ENCODE assay signal across 13 cellular contexts in the genomic region with DNA sequence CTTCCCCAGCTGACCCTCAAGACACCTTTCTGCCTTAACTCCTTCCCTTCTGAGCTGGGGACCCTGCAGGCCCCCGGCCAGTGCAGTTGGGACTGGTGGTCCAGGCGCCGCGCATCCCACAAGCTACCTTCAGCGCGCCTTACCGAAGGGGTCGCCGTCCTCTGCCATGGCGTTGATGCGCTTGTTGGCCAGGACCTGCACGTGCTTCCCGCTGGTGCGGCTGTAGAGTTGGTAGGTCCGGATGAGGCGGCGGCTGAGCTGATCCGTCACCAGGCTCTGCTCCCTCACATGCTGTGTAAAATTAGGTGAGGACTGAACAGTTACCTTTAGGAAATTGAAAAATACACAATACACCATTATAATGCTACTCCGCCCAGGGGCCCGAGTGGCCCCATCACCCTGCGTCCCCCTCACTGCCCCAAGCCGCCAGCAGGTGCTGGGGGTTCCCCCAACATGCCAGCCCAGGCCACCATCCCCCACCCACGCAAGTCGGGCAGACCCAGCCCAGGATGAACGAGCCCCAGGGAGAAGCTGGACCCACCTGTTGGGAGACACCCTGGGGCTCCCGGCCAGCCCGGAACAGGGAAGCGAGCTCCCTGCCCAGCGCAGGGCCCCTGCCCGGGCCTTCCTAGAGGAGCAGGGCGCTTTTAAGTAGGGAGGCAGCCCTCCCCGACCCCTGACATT. TPM values are rescaled to one million over a fixed set of nuclear protein-coding genes. Genes with fewer than 3 reads are reported as not detected.
DNase-seq lines count a peak whose midpoint lies in the region; ATAC-seq and TF ChIP-seq lines count a peak whose summit lies in the region.
"Had no signal": no experiment of that assay in that cellular context is flagged by ENCODE, and none has a peak within 500 bp of the region (broad histone marks: within the 10 kb centered on the region; RNA-seq: fewer than 3 reads in every experiment).

No MANE protein-coding gene starts in this region.

- intact Hi-C loops in mucosa of descending colon (cut with DNase I, micrococcal nuclease): loop anchor here in 1 of 2 donors (10.0 kb wide), 1 partner anchor 170 kb away; no protein-coding TSS in a partner anchor

- H3K4me3 ChIP-seq in mucosa of descending colon: no peak overlapping the region

- peak in 1 of 2 donors; percentile 34 for ATAC-seq in activated T-cell treated with anti-CD3 and anti-CD28 coated beads, Interleukin-2, amount 50 U/mL, for 4 hours
- no peak for ATAC-seq in stimulated activated naive CD8-positive, alpha-beta T cell treated with anti-CD3 and anti-CD28 coated beads, Interleukin-15, Interleukin-2, amounts not matched to agents 100 U/mL and 50 U/mL, for 24 hours
- ATAC-seq in HG03439 (IDR thresholded peaks at IDR 0.05; ENCODE audit: unreplicated experiment) (no peak), mucosa of descending colon (no peak)

- peak; percentile 28 for DNase-seq in activated T-cell treated with anti-CD3 and anti-CD28 coated beads, Interleukin-2, amount 50 U/mL, for 1 hour
- DNase-seq in activated T-cell treated with anti-CD3 and anti-CD28 coated beads for 4 hours (no peak), lung microvascular endothelial cell (ENCODE audit: low read depth in 2 of 2) (peak; percentile 10 to 16), occipital lobe (lab: John Stamatoyannopoulos, UW) (no peak), mucosa of descending colon (no peak)
- no peak for DNase-seq in activated T-cell treated with anti-CD3 and anti-CD28 coated beads, Interleukin-2, amount 50 U/mL, for 4 hours
- peak; percentile 22 for DNase-seq in stimulated activated naive CD8-positive, alpha-beta T cell treated with anti-CD3 and anti-CD28 coated beads, Interleukin-15, Interleukin-2, amounts not matched to agents 100 U/mL and 50 U/mL, for 24 hours
- DNase-seq: adrenal gland, dermis blood vessel endothelial cell, GOT3 had no signal

- peaks cover 25% of the 10 kb centered on the region for H3K4me1 Mint-ChIP-seq in activated T-cell treated with anti-CD3 and anti-CD28 coated beads, Interleukin-2, amount 50 U/mL, for 4 hours (ENCODE audit: low read depth)

- H3K4me3 Mint-ChIP-seq in activated T-cell treated with anti-CD3 and anti-CD28 coated beads, Interleukin-2, amount 50 U/mL, for 4 hours: peak overlapping the region; percentile 26

- H3K27me3 Mint-ChIP-seq in activated T-cell treated with anti-CD3 and anti-CD28 coated beads, Interleukin-2, amount 50 U/mL, for 4 hours (ENCODE audit: low read depth): peaks cover 69% of the 10 kb centered on the region

- peaks cover 27% of the 10 kb centered on the region for H3K4me1 ChIP-seq in mucosa of descending colon (ENCODE audit: low read depth)

- H3K9me3 ChIP-seq in mucosa of descending colon: no peaks in the 10 kb centered on the region
- H3K9me3 ChIP-seq: adrenal gland had no signal

- H3K36me3 ChIP-seq in mucosa of descending colon (ENCODE audit: low read depth): no peaks in the 10 kb centered on the region
- H3K36me3 ChIP-seq: adrenal gland had no signal

- no peaks in the 10 kb centered on the region for H3K9me3 Mint-ChIP-seq in activated T-cell treated with anti-CD3 and anti-CD28 coated beads, Interleukin-2, amount 50 U/mL, for 4 hours

- TF ChIP-seq CTCF in mucosa of descending colon (IDR thresholded peaks at IDR 0.05): no peak

- H3K36me3 Mint-ChIP-seq in activated T-cell treated with anti-CD3 and anti-CD28 coated beads, Interleukin-2, amount 50 U/mL, for 4 hours (ENCODE audit: insufficient read depth): peaks cover 7% of the 10 kb centered on the region

RNA-seq across cellular contexts. Expression of gene FGF8, which starts 1.2 kb away (rescaled TPM):
- total RNA-seq in activated T-cell treated with anti-CD3 and anti-CD28 coated beads, Interleukin-2, amount 50 U/mL, for 4 hours: under 1 TPM in 1 of 3 donors, not detected in 2; 0.24 TPM
- total RNA-seq in lung microvascular endothelial cell: not detected in 2 replicates
- not detected for total RNA-seq in occipital lobe
- not detected for total RNA-seq in mucosa of descending colon
- total RNA-seq: adrenal gland, dermis blood vessel endothelial cell, fibroblast of villous mesenchyme, kidney epithelial cell had no signal

RNA-seq across cellular contexts. Expression of gene NPM3, which starts 8.5 kb away (rescaled TPM):
- 100 to 1,000 TPM; 213 to 285 (median 265) TPM for total RNA-seq in activated T-cell treated with anti-CD3 and anti-CD28 coated beads, Interleukin-2, amount 50 U/mL, for 4 hours
- total RNA-seq in lung microvascular endothelial cell (57.9 and 91.1 TPM in 2 replicates), occipital lobe (35.2 TPM), mucosa of descending colon (10 to 100 TPM; 14.4 to 27.4 (median 15.3) TPM)

RNA-seq across cellular contexts. Expression of gene OGA, which starts 43.5 kb away (rescaled TPM):
- 10 to 100 TPM; 52.0 to 72.2 (median 64.5) TPM for total RNA-seq in activated T-cell treated with anti-CD3 and anti-CD28 coated beads, Interleukin-2, amount 50 U/mL, for 4 hours
- total RNA-seq in lung microvascular endothelial cell: 43.8 and 64.3 TPM in 2 replicates
- 349 TPM for total RNA-seq in occipital lobe
- 100 to 1,000 TPM in 2 of 3 donors, 10 to 100 TPM in 1; 80.8 to 112 (median 110) TPM for total RNA-seq in mucosa of descending colon

Comparison
In these comparisons a context has a peak if more than half of its experiments do, and no peak if none do; other contexts are left out.
1. DNase-seq: peak in activated T-cell treated with anti-CD3 and anti-CD28 coated beads, Interleukin-2, amount 50 U/mL, for 1 hour (single experiment), lung microvascular endothelial cell (2 of 2) and stimulated activated naive CD8-positive, alpha-beta T cell treated with anti-CD3 and anti-CD28 coated beads, Interleukin-15, Interleukin-2, amounts not matched to agents 100 U/mL and 50 U/mL, for 24 hours (single experiment); none in activated T-cell treated with anti-CD3 and anti-CD28 coated beads for 4 hours (single experiment), activated T-cell treated with anti-CD3 and anti-CD28 coated beads, Interleukin-2, amount 50 U/mL, for 4 hours (single experiment), occipital lobe (single experiment) and mucosa of descending colon (0 of 3).